Comparison of ENCODE assay signal across 8 cellular contexts in the genomic region with DNA sequence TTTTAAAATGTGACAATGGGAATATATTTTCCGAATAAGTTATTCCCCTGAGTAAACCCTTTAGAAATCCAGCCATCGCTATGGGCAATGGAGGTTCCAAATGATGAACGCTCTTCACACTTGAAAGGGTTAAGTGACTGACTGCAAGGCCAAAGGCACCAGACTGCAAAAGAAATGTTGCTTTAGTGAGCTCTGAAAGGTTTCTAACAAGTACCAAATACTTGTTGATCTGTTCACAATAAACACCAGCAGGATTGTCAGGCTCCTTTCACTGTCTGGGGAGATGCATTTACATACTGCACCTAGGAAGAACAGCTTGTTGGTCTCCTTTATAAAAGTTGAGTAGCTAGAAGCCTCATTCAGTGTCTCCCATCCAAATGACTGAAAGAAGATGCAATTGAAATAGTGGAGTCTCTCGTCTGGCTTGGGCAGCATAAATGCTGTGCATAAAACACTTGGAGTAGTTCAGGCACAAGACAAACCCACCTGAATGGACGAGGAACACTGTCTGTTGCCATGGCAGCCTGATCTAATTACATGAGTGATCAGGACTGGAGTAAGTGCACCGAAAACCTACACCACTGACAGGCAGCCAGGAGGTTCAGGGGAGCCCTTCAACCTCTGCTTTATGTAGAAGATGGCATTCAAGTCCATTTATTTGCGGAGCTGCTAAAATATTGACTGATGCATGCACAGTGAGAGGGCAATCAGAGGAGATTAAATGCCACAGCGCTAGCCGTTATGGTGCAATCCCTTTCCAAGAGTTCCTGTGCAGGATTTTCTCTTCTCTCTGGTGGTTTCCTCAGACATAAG. TPM values are rescaled to one million over a fixed set of nuclear protein-coding genes. Genes with fewer than 3 reads are reported as not detected.
DNase-seq lines count a peak whose midpoint lies in the region; ATAC-seq, FAIRE-seq and TF ChIP-seq lines count a peak whose summit lies in the region.

No MANE protein-coding gene starts in this region.

- TF ChIP-seq POLR2A in adrenal gland (IDR thresholded peaks at IDR 0.05), result no peak

- H3K4me1 ChIP-seq in CD4-positive, alpha-beta memory T cell (ENCODE audit: insufficient read depth, low read length), result peaks cover 56% of the 10 kb centered on the region
- H3K4me1 ChIP-seq in Loucy (ENCODE audit: insufficient read depth, low read length, poor library complexity, severe bottlenecking), result peaks cover 38% of the 10 kb centered on the region
- H3K4me1 ChIP-seq in adrenal gland (replicated peaks in 1 of 2), result peaks cover 12 to 42% of the 10 kb centered on the region in 2 donors

- H3K4me1 Mint-ChIP-seq in CD4-positive, alpha-beta memory T cell, result peaks cover 47 to 84% (median 58%) of the 10 kb centered on the region in 4 donors

- H3F3A ChIP-seq in Loucy (ENCODE audit: low read depth), result no peaks in the 10 kb centered on the region; the same call in 1 of the 2 replicates

- H3K4me2 ChIP-seq in Loucy (ENCODE audit: low read depth, low read length, poor library complexity, severe bottlenecking), result peak overlapping the region; percentile 82

- no peak for FAIRE-seq in RCC 7860 (lab: Jason Lieb, UNC)

- TF ChIP-seq CTCF in Loucy (conservative IDR thresholded peaks at IDR 0.05; ENCODE audit: low read length) (no peak), adrenal gland (IDR thresholded peaks at IDR 0.05) (no peak)

- H2AFZ ChIP-seq in Loucy (ENCODE audit: low read length), result no peak overlapping the region

- no peak for ATAC-seq in HG02571 (IDR thresholded peaks at IDR 0.05; ENCODE audit: unreplicated experiment)
- no peak for ATAC-seq in left lobe of liver

- peaks cover 0 to 46% of the 10 kb centered on the region in 2 donors for H3K36me3 Mint-ChIP-seq in CD4-positive, alpha-beta memory T cell

- peak in 3 of 5 donors; percentile 22 to 66 (median 24) for DNase-seq in CD4-positive, alpha-beta memory T cell
- peak in 4 of 7 donors; percentile 24 to 83 (median 38) for DNase-seq in adrenal gland
- DNase-seq in kidney glomerular epithelial cell (lab: John Stamatoyannopoulos, UW), result peak; percentile 36
- no peak for DNase-seq in RCC 7860 (ENCODE audit: low spot score)
- DNase-seq in left lobe of liver (ENCODE audit: low spot score), result no peak

- POLR2A ChIA-PET in CD4-positive, alpha-beta memory T cell (lab: Charles Lee; ENCODE audit: partially characterized antibody), result interaction anchor here (0.6 to 3.7 kb wide), 21 partner anchors 10 to 630 kb away, joined by 3 to 35 read pairs (median 5); a partner anchor contains a TSS

- peaks cover 24% of the 10 kb centered on the region for H4K20me1 ChIP-seq in Loucy (ENCODE audit: insufficient read depth, low read length, poor library complexity, severe bottlenecking)

- no peaks in the 10 kb centered on the region for H3K27me3 ChIP-seq in CD4-positive, alpha-beta memory T cell (ENCODE audit: insufficient read depth, low read length)
- H3K27me3 ChIP-seq in Loucy (ENCODE audit: insufficient read depth, low read length, poor library complexity, severe bottlenecking), result no peaks in the 10 kb centered on the region
- H3K27me3 ChIP-seq in adrenal gland, result no peaks in the 10 kb centered on the region

- CTCF ChIA-PET in CD4-positive, alpha-beta memory T cell (lab: Charles Lee; ENCODE audit: partially characterized antibody), result interaction anchor here (1.0 to 3.0 kb wide), 15 partner anchors 9 to 436 kb away, joined by 3 to 21 read pairs (median 4); no protein-coding TSS in a partner anchor

- H3K9me2 ChIP-seq in Loucy (replicated peaks; ENCODE audit: low read depth, low read length), result no peaks in the 10 kb centered on the region

- peaks cover 5% of the 10 kb centered on the region for H3K36me3 ChIP-seq in CD4-positive, alpha-beta memory T cell (ENCODE audit: insufficient read depth, low read length)
- H3K36me3 ChIP-seq in Loucy (ENCODE audit: insufficient read depth, low read length), result no peaks in the 10 kb centered on the region
- no peaks in the 10 kb centered on the region for H3K36me3 ChIP-seq in adrenal gland (replicated peaks in 1 of 2)

- peak overlapping the region; percentile 95 to 99 (median 97) for H3K27ac Mint-ChIP-seq in CD4-positive, alpha-beta memory T cell

- peaks cover 0 to 4% of the 10 kb centered on the region in 2 donors for H3K27me3 Mint-ChIP-seq in CD4-positive, alpha-beta memory T cell

- peak overlapping the region; percentile 99 for H3K27ac ChIP-seq in CD4-positive, alpha-beta memory T cell (ENCODE audit: low read depth, low read length)
- H3K27ac ChIP-seq in adrenal gland, result peak overlapping the region in 3 of 5 donors; percentile 94 to 99 (median 97)
- H3K27ac ChIP-seq in temporal lobe (ENCODE audit: low read depth, low read length), result peak overlapping the region; percentile 95

- H3K9me3 ChIP-seq in CD4-positive, alpha-beta memory T cell (ENCODE audit: control insufficient read depth in 1 of 2, low read length in 2 of 2), result no peaks in the 10 kb centered on the region
- no peaks in the 10 kb centered on the region for H3K9me3 ChIP-seq in Loucy (ENCODE audit: insufficient read depth, low read depth, low read length)
- no peaks in the 10 kb centered on the region for H3K9me3 ChIP-seq in adrenal gland (replicated peaks in 1 of 3)

- peaks cover 0 to 3% (median 0%) of the 10 kb centered on the region in 8 donors for H3K9me3 Mint-ChIP-seq in CD4-positive, alpha-beta memory T cell

- 33 to 41% (median 39%) methylated on average over 9 of the region's 9 CpGs for WGBS in adrenal gland, 4 donors

- H3K9ac ChIP-seq in Loucy (ENCODE audit: low read depth, low read length, poor library complexity, severe bottlenecking), result peak overlapping the region; percentile 89

- peaks cover 69% of the 10 kb centered on the region for H3K79me2 ChIP-seq in Loucy (ENCODE audit: insufficient read depth, low read length)

- peak overlapping the region; percentile 91 to 97 (median 94) for H3K4me3 Mint-ChIP-seq in CD4-positive, alpha-beta memory T cell

- H3K4me3 ChIP-seq in CD4-positive, alpha-beta memory T cell (ENCODE audit: low read length in 2 of 2), result no peak overlapping the region
- H3K4me3 ChIP-seq in Loucy (ENCODE audit: low read length, poor library complexity, severe bottlenecking), result peak overlapping the region; percentile 96
- peak overlapping the region in 2 of 4 donors; percentile 78 to 97 for H3K4me3 ChIP-seq in adrenal gland

- intact Hi-C loops in CD4-positive, alpha-beta memory T cell (cut with micrococcal nuclease), result no loop called here
- intact Hi-C loops in adrenal gland (cut with DNase I), result loop anchor here in 1 of 2 donors (5.0 kb wide), 1 partner anchor 246 kb away; no protein-coding TSS in a partner anchor

RNA-seq across cellular contexts. Expression of a gene that starts 2.9 kb away (rescaled TPM):
- total RNA-seq in CD4-positive, alpha-beta memory T cell, result 10 to 100 TPM; 94.7 to 97.4 TPM
- polyA plus RNA-seq in CD4-positive, alpha-beta memory T cell, result 10 to 100 TPM; 10.5 to 19.1 TPM
- 10 to 100 TPM; 19.1 to 51.3 (median 34.5) TPM for total RNA-seq in adrenal gland
- polyA plus RNA-seq in adrenal gland, result 10 to 100 TPM in 1 of 3 donors, 1 to 10 TPM in 2; 3.4 to 10.7 (median 5.2) TPM
- 52.4 TPM for total RNA-seq in temporal lobe
- 29.5 TPM for total RNA-seq in left lobe of liver

Comparison
In these comparisons a context has a peak if more than half of its experiments do, and no peak if none do; other contexts are left out.
1. DNase-seq: peak in CD4-positive, alpha-beta memory T cell (3 of 5), adrenal gland (4 of 7) and kidney glomerular epithelial cell (single experiment); none in RCC 7860 (single experiment) and left lobe of liver (single experiment).
2. Peak in every context shown above with its lines, with median percentiles within 50 percentile points of each other: H3K27ac ChIP-seq.